In genomic region chr11:119092880-119093665, GRCh38 we compare ENCODE assay signal across 9 cellular contexts. TPM values are rescaled to one million over a fixed set of nuclear protein-coding genes. Genes with fewer than 3 reads are reported as not detected.
DNase-seq lines count a peak whose midpoint lies in the region; ATAC-seq and TF ChIP-seq lines count a peak whose summit lies in the region.
"Had no signal": no experiment of that assay in that cellular context is flagged by ENCODE, and none has a peak within 500 bp of the region (broad histone marks: within the 10 kb centered on the region; RNA-seq: fewer than 3 reads in every experiment).

No MANE protein-coding gene starts in this region.

- H3K4me1 ChIP-seq in Loucy (ENCODE audit: insufficient read depth, low read length, poor library complexity, severe bottlenecking), result peaks cover 49% of the 10 kb centered on the region
- H3K4me1 ChIP-seq in neural progenitor cell, result peaks cover 21% of the 10 kb centered on the region

- H3K27me3 ChIP-seq in Loucy (ENCODE audit: insufficient read depth, low read length, poor library complexity, severe bottlenecking) (peaks cover 15% of the 10 kb centered on the region), neural progenitor cell (no peaks in the 10 kb centered on the region)

- H3K9ac ChIP-seq in Loucy (ENCODE audit: low read depth, low read length, poor library complexity, severe bottlenecking) (peak overlapping the region; percentile 100), neural progenitor cell (peak overlapping the region; percentile 84)

- H3K36me3 Mint-ChIP-seq in central memory CD8-positive, alpha-beta T cell (ENCODE audit: insufficient read depth), result peaks cover 28% of the 10 kb centered on the region
- peaks cover 35% of the 10 kb centered on the region for H3K36me3 Mint-ChIP-seq in neural progenitor cell

- no peak for ATAC-seq in central memory CD8-positive, alpha-beta T cell (replicated peaks; ENCODE audit: extremely low read depth, poor library complexity, severe bottlenecking)
- no peak for ATAC-seq in GM21515 (IDR thresholded peaks at IDR 0.05; ENCODE audit: unreplicated experiment)
- ATAC-seq in HG03139 (IDR thresholded peaks at IDR 0.05; ENCODE audit: unreplicated experiment), result no peak

- no peaks in the 10 kb centered on the region for H3K9me3 Mint-ChIP-seq in central memory CD8-positive, alpha-beta T cell
- no peaks in the 10 kb centered on the region for H3K9me3 Mint-ChIP-seq in neural progenitor cell

- no peaks in the 10 kb centered on the region for H3K9me3 ChIP-seq in Loucy (ENCODE audit: insufficient read depth, low read depth, low read length)
- no peaks in the 10 kb centered on the region for H3K9me3 ChIP-seq in neural progenitor cell (ENCODE audit: low read depth)

- H3F3A ChIP-seq in Loucy (ENCODE audit: low read depth), result peaks cover 17% of the 10 kb centered on the region
- peaks cover 66% of the 10 kb centered on the region for H3F3A ChIP-seq in neural progenitor cell (ENCODE audit: low read depth)

- H3K79me2 ChIP-seq in Loucy (ENCODE audit: insufficient read depth, low read length) (peaks cover 89% of the 10 kb centered on the region), neural progenitor cell (ENCODE audit: low read depth) (peaks cover 46% of the 10 kb centered on the region)

- DNase-seq in EH (ENCODE audit: low read depth) (peak; percentile 20), neural progenitor cell (ENCODE audit: low spot score) (no peak), 8988T (no peak)
- no peak for DNase-seq in central memory CD8-positive, alpha-beta T cell (ENCODE audit: low spot score in 2 of 2)
- DNase-seq in stimulated activated naive CD4-positive, alpha-beta T cell treated with Interleukin-2 at 50 U/mL for 16 hours (lab: John Stamatoyannopoulos, UW), result no peak
- DNase-seq: activated CD4-positive, alpha-beta T cell treated with anti-CD3 and anti-CD28 coated beads for 4 hours had no signal

- H3K36me3 ChIP-seq in Loucy (ENCODE audit: insufficient read depth, low read length), result peaks cover 37% of the 10 kb centered on the region
- no peaks in the 10 kb centered on the region for H3K36me3 ChIP-seq in neural progenitor cell

- H3K4me3 Mint-ChIP-seq in central memory CD8-positive, alpha-beta T cell, result peak overlapping the region; percentile 93
- peak overlapping the region; percentile 95 for H3K4me3 Mint-ChIP-seq in neural progenitor cell

- peak overlapping the region; percentile 82 for H3K4me3 ChIP-seq in Loucy (ENCODE audit: low read length, poor library complexity, severe bottlenecking)
- peak overlapping the region; percentile 69 for H3K4me3 ChIP-seq in neural progenitor cell

- H3K9me2 ChIP-seq in Loucy (replicated peaks; ENCODE audit: low read depth, low read length), result no peaks in the 10 kb centered on the region

- H3K27ac ChIP-seq in neural progenitor cell, result peak overlapping the region; percentile 40

- peak overlapping the region; percentile 96 for H3K27ac Mint-ChIP-seq in central memory CD8-positive, alpha-beta T cell (ENCODE audit: low read depth)
- peak overlapping the region; percentile 79 for H3K27ac Mint-ChIP-seq in neural progenitor cell

- peaks cover 37% of the 10 kb centered on the region for H3K4me1 Mint-ChIP-seq in central memory CD8-positive, alpha-beta T cell
- H3K4me1 Mint-ChIP-seq in neural progenitor cell, result peaks cover 43% of the 10 kb centered on the region

- no peaks in the 10 kb centered on the region for H3K27me3 Mint-ChIP-seq in central memory CD8-positive, alpha-beta T cell
- H3K27me3 Mint-ChIP-seq in neural progenitor cell (ENCODE audit: insufficient read depth, low read depth), result peaks cover 14% of the 10 kb centered on the region

- H4K20me1 ChIP-seq in Loucy (ENCODE audit: insufficient read depth, low read length, poor library complexity, severe bottlenecking), result peaks cover 35% of the 10 kb centered on the region
- H4K20me1 ChIP-seq in neural progenitor cell (ENCODE audit: low read depth), result peaks cover 49% of the 10 kb centered on the region

- H2AFZ ChIP-seq in Loucy (ENCODE audit: low read length) (no peak overlapping the region), neural progenitor cell (replicated peaks) (no peak overlapping the region)

- TF ChIP-seq CTCF in Loucy (conservative IDR thresholded peaks at IDR 0.05; ENCODE audit: low read length), result no peak
- no peak for TF ChIP-seq CTCF in neural progenitor cell (IDR thresholded peaks at IDR 0.05)

- H3K4me2 ChIP-seq in Loucy (ENCODE audit: low read depth, low read length, poor library complexity, severe bottlenecking) (peak overlapping the region; percentile 95), neural progenitor cell (peak overlapping the region; percentile 99)

RNA-seq across cellular contexts. Expression of gene HMBS, which starts 8.4 kb away (rescaled TPM):
- total RNA-seq in neural progenitor cell (ENCODE audit: low replicate concordance), result 30.0 and 31.1 TPM in 2 replicates

RNA-seq across cellular contexts. Expression of gene DPAGT1, which starts 8.6 kb away (rescaled TPM):
- total RNA-seq in neural progenitor cell (ENCODE audit: low replicate concordance), result 13.4 and 24.3 TPM in 2 replicates

RNA-seq across cellular contexts. Expression of gene C2CD2L, which starts 14.1 kb away (rescaled TPM):
- total RNA-seq in neural progenitor cell (ENCODE audit: low replicate concordance), result 1.5 and 3.7 TPM in 2 replicates

RNA-seq across cellular contexts. Expression of gene VPS11, which starts 25.5 kb away (rescaled TPM):
- 10.4 and 20.7 TPM in 2 replicates for total RNA-seq in neural progenitor cell (ENCODE audit: low replicate concordance)

RNA-seq across cellular contexts. Expression of gene HINFP, which starts 28.3 kb away (rescaled TPM):
- total RNA-seq in neural progenitor cell (ENCODE audit: low replicate concordance), result 32.5 and 47.3 TPM in 2 replicates
